Comparison of ENCODE assay signal across 11 cellular contexts in genomic region chr3:25460751-25461150, GRCh38. TPM values are rescaled to one million over a fixed set of nuclear protein-coding genes. Genes with fewer than 3 reads are reported as not detected.
DNase-seq lines count a peak whose midpoint lies in the region; ATAC-seq, FAIRE-seq and TF ChIP-seq lines count a peak whose summit lies in the region.
"Had no signal": no experiment of that assay in that cellular context is flagged by ENCODE, and none has a peak within 500 bp of the region (broad histone marks: within the 10 kb centered on the region; RNA-seq: fewer than 3 reads in every experiment).

No MANE protein-coding gene starts in this region.

- H3K27ac ChIP-seq in testis = no peak overlapping the region
- no peak overlapping the region for H3K27ac ChIP-seq in Peyer's patch

- WGBS in testis, 2 donors = 82 to 91% methylated on average over 2 of the region's 2 CpGs

- H3K4me3 ChIP-seq in testis (no peak overlapping the region), Peyer's patch (no peak overlapping the region)
- H3K4me3 ChIP-seq: mucosa of descending colon had no signal

- H3K27me3 Mint-ChIP-seq in activated naive CD8-positive, alpha-beta T cell treated with anti-CD3 and anti-CD28 coated beads, Interleukin-2, amount 50 U/mL, for 24 hours = no peaks in the 10 kb centered on the region

- no peaks in the 10 kb centered on the region for H3K9me3 Mint-ChIP-seq in activated naive CD8-positive, alpha-beta T cell treated with anti-CD3 and anti-CD28 coated beads, Interleukin-2, amount 50 U/mL, for 24 hours

- TF ChIP-seq POLR2A in testis (IDR thresholded peaks at IDR 0.05) (no peak), Peyer's patch (IDR thresholded peaks at IDR 0.05) (no peak)

- intact Hi-C loops in testis (cut with DNase I; ENCODE audit: low total_unique reads) = no loop called here

- no peak for TF ChIP-seq CTCF in testis (IDR thresholded peaks at IDR 0.05)
- no peak for TF ChIP-seq CTCF in Peyer's patch (IDR thresholded peaks at IDR 0.05)

- peak; percentile 99 for ATAC-seq in GM21360 (IDR thresholded peaks at IDR 0.05; ENCODE audit: unreplicated experiment)
- peak; percentile 98 for ATAC-seq in HG03135 (IDR thresholded peaks at IDR 0.05; ENCODE audit: unreplicated experiment)
- peak; percentile 65 for ATAC-seq in activated naive CD8-positive, alpha-beta T cell treated with anti-CD3 and anti-CD28 coated beads, Interleukin-2, amount 50 U/mL, for 24 hours
- no peak for ATAC-seq in activated CD4-positive, CD25-positive, alpha-beta regulatory T cell treated with anti-CD3 and anti-CD28 coated beads, Interleukin-2, amount 50 U/mL, for 24 hours
- ATAC-seq: esophagus mucosa, mucosa of descending colon had no signal

- H3K27me3 ChIP-seq in testis (no peaks in the 10 kb centered on the region), Peyer's patch (no peaks in the 10 kb centered on the region)

- H3K36me3 ChIP-seq in testis (ENCODE audit: low read depth, missing control alignments) (no peaks in the 10 kb centered on the region), Peyer's patch (no peaks in the 10 kb centered on the region)

- no peaks in the 10 kb centered on the region for H3K9me3 ChIP-seq in testis
- no peaks in the 10 kb centered on the region for H3K9me3 ChIP-seq in Peyer's patch
- H3K9me3 ChIP-seq: mucosa of descending colon had no signal

- no peaks in the 10 kb centered on the region for H3K4me1 Mint-ChIP-seq in activated naive CD8-positive, alpha-beta T cell treated with anti-CD3 and anti-CD28 coated beads, Interleukin-2, amount 50 U/mL, for 24 hours

- no peaks in the 10 kb centered on the region for H3K36me3 Mint-ChIP-seq in activated naive CD8-positive, alpha-beta T cell treated with anti-CD3 and anti-CD28 coated beads, Interleukin-2, amount 50 U/mL, for 24 hours (ENCODE audit: low read depth)

- peak; percentile 81 for FAIRE-seq in GM18507 (lab: Jason Lieb, UNC)

- peak; percentile 9 for DNase-seq in GM18507 (ENCODE audit: extremely low spot score, insufficient read length, low read depth)
- DNase-seq in activated naive CD8-positive, alpha-beta T cell treated with anti-CD3 and anti-CD28 coated beads, Interleukin-2, amount 50 U/mL, for 24 hours = no peak
- no peak for DNase-seq in testis
- DNase-seq in COLO829 (ENCODE audit: low spot score) = no peak
- no peak for DNase-seq in Peyer's patch
- DNase-seq: mucosa of descending colon; stimulated activated CD4-positive, alpha-beta T cell treated with anti-CD3 and anti-CD28 coated beads, Interleukin-4, amount 100 ng/mL, for 24 hours had no signal

- peaks cover 5% of the 10 kb centered on the region for H3K4me1 ChIP-seq in testis
- no peaks in the 10 kb centered on the region for H3K4me1 ChIP-seq in Peyer's patch

- no peak overlapping the region for H3K4me3 Mint-ChIP-seq in activated naive CD8-positive, alpha-beta T cell treated with anti-CD3 and anti-CD28 coated beads, Interleukin-2, amount 50 U/mL, for 24 hours

- H3K27ac Mint-ChIP-seq in activated naive CD8-positive, alpha-beta T cell treated with anti-CD3 and anti-CD28 coated beads, Interleukin-2, amount 50 U/mL, for 24 hours = no peak overlapping the region

RNA-seq across cellular contexts. Expression of gene RARB, which starts 32.7 kb away (rescaled TPM):
- total RNA-seq in testis = under 1 TPM; 0.63 to 0.99 TPM
- polyA plus RNA-seq in testis (ENCODE audit: insufficient read depth, low read depth, low replicate concordance) = 1.5 TPM
- total RNA-seq in Peyer's patch = 1 to 10 TPM in 3 of 4 donors, under 1 TPM in 1; 0.53 to 4.1 (median 2.9) TPM

Comparison
In these comparisons a context has a peak if more than half of its experiments do, and no peak if none do; other contexts are left out.
1. ATAC-seq: peak in GM21360 (single experiment), HG03135 (single experiment) and activated naive CD8-positive, alpha-beta T cell treated with anti-CD3 and anti-CD28 coated beads, Interleukin-2, amount 50 U/mL, for 24 hours (single experiment); none in activated CD4-positive, CD25-positive, alpha-beta regulatory T cell treated with anti-CD3 and anti-CD28 coated beads, Interleukin-2, amount 50 U/mL, for 24 hours (0 of 2).